1 cellular context compared by ENCODE assay signal in the genomic region with DNA sequence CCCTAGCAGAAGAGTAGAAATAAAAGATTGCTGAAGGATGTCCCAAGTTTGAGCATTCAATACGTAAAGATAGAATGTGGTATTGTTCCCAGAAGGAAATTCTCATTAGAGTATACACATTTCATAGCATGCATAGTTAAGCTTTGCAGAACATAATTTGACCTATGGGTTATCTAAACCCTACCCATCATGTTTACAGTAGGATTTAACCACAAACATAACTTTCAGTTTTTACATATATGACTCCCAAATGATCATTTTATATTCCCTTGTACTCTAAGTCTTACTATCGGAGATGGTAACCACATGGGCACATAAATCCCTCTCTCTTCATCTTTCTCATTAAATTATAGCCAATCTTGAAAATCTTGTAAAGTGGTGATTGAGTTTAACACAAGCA.
TF ChIP-seq lines count a peak whose summit lies in the region.

No MANE protein-coding gene starts in this region.

TF ChIP-seq in IMR-90, 13 proteins besides CTCF, POLR2A, EP300 and RAD21:
- TF ChIP-seq CHD1 (IDR thresholded peaks at IDR 0.05; ENCODE audit: low read depth, low read length) (no peak), NFE2L2 (IDR thresholded peaks at IDR 0.05; ENCODE audit: low read depth, low read length) (no peak), RCOR1 (IDR thresholded peaks at IDR 0.05; ENCODE audit: insufficient replicate concordance, low read length) (no peak), BHLHE40 (IDR thresholded peaks at IDR 0.05; ENCODE audit: low read depth, low read length) (no peak), SMC3 (IDR thresholded peaks at IDR 0.05; ENCODE audit: low read depth, low read length) (no peak), RFX5 (IDR thresholded peaks at IDR 0.05; ENCODE audit: low read depth, low read length) (no peak), MAZ (IDR thresholded peaks at IDR 0.05; ENCODE audit: borderline replicate concordance, low read depth, low read length) (no peak), MXI1 (IDR thresholded peaks at IDR 0.05; ENCODE audit: borderline replicate concordance, low read depth, low read length) (no peak), MAFK (IDR thresholded peaks at IDR 0.05; ENCODE audit: low read depth, low read length) (no peak), FOS (IDR thresholded peaks at IDR 0.05; ENCODE audit: low read depth, low read length) (no peak), CEBPB (IDR thresholded peaks at IDR 0.05; ENCODE audit: low read depth, low read length) (no peak)
- TF ChIP-seq, protein P1, sequence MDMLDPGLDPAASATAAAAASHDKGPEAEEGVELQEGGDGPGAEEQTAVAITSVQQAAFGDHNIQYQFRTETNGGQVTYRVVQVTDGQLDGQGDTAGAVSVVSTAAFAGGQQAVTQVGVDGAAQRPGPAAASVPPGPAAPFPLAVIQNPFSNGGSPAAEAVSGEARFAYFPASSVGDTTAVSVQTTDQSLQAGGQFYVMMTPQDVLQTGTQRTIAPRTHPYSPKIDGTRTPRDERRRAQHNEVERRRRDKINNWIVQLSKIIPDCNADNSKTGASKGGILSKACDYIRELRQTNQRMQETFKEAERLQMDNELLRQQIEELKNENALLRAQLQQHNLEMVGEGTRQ (IDR thresholded peaks at IDR 0.05; ENCODE audit: low read depth, low read length), result no peak
- TF ChIP-seq, protein P2, sequence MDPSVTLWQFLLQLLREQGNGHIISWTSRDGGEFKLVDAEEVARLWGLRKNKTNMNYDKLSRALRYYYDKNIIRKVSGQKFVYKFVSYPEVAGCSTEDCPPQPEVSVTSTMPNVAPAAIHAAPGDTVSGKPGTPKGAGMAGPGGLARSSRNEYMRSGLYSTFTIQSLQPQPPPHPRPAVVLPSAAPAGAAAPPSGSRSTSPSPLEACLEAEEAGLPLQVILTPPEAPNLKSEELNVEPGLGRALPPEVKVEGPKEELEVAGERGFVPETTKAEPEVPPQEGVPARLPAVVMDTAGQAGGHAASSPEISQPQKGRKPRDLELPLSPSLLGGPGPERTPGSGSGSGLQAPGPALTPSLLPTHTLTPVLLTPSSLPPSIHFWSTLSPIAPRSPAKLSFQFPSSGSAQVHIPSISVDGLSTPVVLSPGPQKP (IDR thresholded peaks at IDR 0.05; ENCODE audit: borderline replicate concordance, low read depth, low read length), result no peak
